ENCODE assay signal across 8 cellular contexts in the genomic region with DNA sequence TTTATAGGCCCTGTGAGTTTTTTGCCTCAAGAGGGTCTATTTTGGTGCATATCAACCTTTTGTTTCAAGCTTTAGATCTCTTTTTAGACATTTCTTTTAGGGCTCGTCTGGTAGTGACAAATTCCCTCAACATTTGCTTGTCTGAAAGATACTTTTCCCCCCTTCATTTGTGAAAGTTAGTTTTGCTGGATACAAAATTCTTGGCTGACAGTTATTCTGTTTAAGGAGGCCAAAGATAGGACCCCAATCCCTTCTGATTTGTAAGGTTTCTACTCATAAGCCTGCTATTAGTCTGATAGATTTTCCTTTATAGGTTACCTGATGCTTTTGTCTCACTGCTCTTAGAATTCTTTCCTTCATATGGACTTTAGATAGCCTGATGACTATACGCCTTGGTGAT. TPM values are rescaled to one million over a fixed set of nuclear protein-coding genes. Genes with fewer than 3 reads are reported as not detected.
"Had no signal": no experiment of that assay in that cellular context is flagged by ENCODE, and none has a peak within 500 bp of the region (broad histone marks: within the 10 kb centered on the region; RNA-seq: fewer than 3 reads in every experiment).

No MANE protein-coding gene starts in this region.

- ATAC-seq: GM12878 had no signal

- DNase-seq: GDM1, GF-D8 had no signal

- FAIRE-seq: G401.6, GM12878, GM12891, GM12892, GM18507 had no signal

- H3K4me3 ChIP-seq: GM12878 had no signal

RNA-seq across cellular contexts. Expression of a gene that starts 36.1 kb away (rescaled TPM):
- total RNA-seq: G401 had no signal
